ENCODE assay signal across 19 cellular contexts in genomic region chr12:39230086-39230485, GRCh38.
DNase-seq lines count a peak whose midpoint lies in the region; ATAC-seq, FAIRE-seq and TF ChIP-seq lines count a peak whose summit lies in the region.
"Had no signal": no experiment of that assay in that cellular context is flagged by ENCODE, and none has a peak within 500 bp of the region (broad histone marks: within the 10 kb centered on the region; RNA-seq: fewer than 3 reads in every experiment).

No MANE protein-coding gene starts in this region.

- ATAC-seq in left colon (peak; percentile 72), GM18517 (IDR thresholded peaks at IDR 0.05; ENCODE audit: unreplicated experiment) (no peak)
- ATAC-seq: activated CD4-positive, CD25-positive, alpha-beta regulatory T cell treated with anti-CD3 and anti-CD28 coated beads, Interleukin-2, amount 50 U/mL, for 24 hours; activated CD8-positive, alpha-beta memory T cell treated with anti-CD3 and anti-CD28 coated beads, Interleukin-2, amount 10 ng/mL, durations not matched to agents 7 days and 5 days; activated naive CD8-positive, alpha-beta T cell treated with anti-CD3 and anti-CD28 coated beads, Interleukin-2, amount 50 U/mL, for 24 hours; pancreas had no signal

- H3K4me3 ChIP-seq in GM12865 (ENCODE audit: low read depth, low read length) (no peak overlapping the region), cardiac fibroblast (replicated peaks in 1 of 2; ENCODE audit: low read depth in 2 of 2, low read length in 2 of 2) (no peak overlapping the region)
- H3K4me3 ChIP-seq: pancreas, upper lobe of left lung had no signal

- DNase-seq in GM12865 (ENCODE audit: low read depth) (peak; percentile 3), RCC 7860 (ENCODE audit: low spot score) (peak; percentile 13), cardiac fibroblast (ENCODE audit: low read depth in 2 of 2) (peak; percentile 7 to 37), left colon (peak in 1 of 2 donors; percentile 10), NCI-H1105 treated with DMSO at 0.1 percent for 48 hours (lab: John Stamatoyannopoulos, UW) (no peak), cardiac septum (ENCODE audit: low spot score) (no peak)
- DNase-seq in effector CD8-positive, alpha-beta T cell (lab: John Stamatoyannopoulos, UW) = no peak
- DNase-seq: activated CD8-positive, alpha-beta memory T cell treated with anti-CD3 and anti-CD28 coated beads, Interleukin-2, amount 10 ng/mL, durations not matched to agents 7 days and 5 days; activated naive CD8-positive, alpha-beta T cell treated with anti-CD3 and anti-CD28 coated beads, Interleukin-2, amount 50 U/mL, for 24 hours; AML-193; central memory CD4-positive, alpha-beta T cell; naive B cell; pancreas; stimulated activated naive CD4-positive, alpha-beta T cell treated with Interleukin-2 at 50 U/mL for 16 hours; T-helper 9 cell; upper lobe of left lung had no signal

- intact Hi-C loops in left colon (cut with DNase I, micrococcal nuclease) (no loop called here), cardiac septum (cut with DNase I) (no loop called here)

- FAIRE-seq in RCC 7860 (lab: Jason Lieb, UNC) = no peak
- FAIRE-seq: islet of Langerhans, pancreas had no signal

- TF ChIP-seq CTCF in GM12865 (IDR thresholded peaks at IDR 0.05; ENCODE audit: insufficient read depth, low read depth, low read length, missing control alignments) (no peak), cardiac fibroblast (IDR thresholded peaks at IDR 0.05; ENCODE audit: low read depth, low read length) (no peak)

Comparison
In these comparisons a context has a peak if more than half of its experiments do, and no peak if none do; other contexts are left out.
1. DNase-seq: peak in GM12865 (single experiment), RCC 7860 (single experiment) and cardiac fibroblast (2 of 2); none in effector CD8-positive, alpha-beta T cell (single experiment), NCI-H1105 treated with DMSO at 0.1 percent for 48 hours (single experiment) and cardiac septum (single experiment).